8 cellular contexts compared by ENCODE assay signal in the genomic region with DNA sequence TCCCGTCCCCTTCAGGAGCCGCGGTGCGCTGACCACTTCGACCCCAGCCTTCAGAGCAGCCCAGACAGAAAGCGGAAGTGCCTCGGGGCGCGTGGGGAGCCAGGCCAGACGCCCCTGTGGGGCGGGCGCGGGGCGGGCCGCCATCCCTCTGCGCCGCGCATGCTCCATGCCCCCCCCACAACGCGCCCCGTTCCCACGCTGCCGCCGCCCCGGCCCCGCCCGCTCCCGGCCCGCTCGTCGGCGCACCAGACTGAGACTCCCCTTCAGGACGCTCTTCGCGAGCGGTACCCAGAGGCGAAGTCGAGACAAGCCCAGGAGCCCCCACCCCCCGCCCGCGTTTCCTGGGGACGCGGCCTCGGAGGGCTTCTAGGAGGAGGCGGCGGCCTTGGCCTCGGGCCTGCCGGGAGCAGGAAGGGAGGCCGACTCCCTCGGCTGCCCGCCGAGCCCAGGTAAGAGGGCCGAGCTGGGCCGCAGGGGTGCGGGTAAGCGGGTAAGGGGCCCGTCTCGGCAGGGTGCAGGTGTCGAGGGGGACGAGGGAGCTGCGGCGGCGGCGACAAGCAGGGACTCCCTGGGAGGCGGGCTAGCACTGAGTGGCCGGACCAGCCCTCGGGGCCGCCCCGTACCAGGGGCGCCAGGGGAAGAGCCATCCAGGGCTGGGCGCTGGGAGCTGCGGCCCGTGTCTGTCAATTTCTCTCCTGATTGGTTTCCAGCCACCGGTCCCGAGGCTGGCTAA. TPM values are rescaled to one million over a fixed set of nuclear protein-coding genes. Genes with fewer than 3 reads are reported as not detected.
DNase-seq lines count a peak whose midpoint lies in the region; ATAC-seq and TF ChIP-seq lines count a peak whose summit lies in the region.

A gene with protein sequence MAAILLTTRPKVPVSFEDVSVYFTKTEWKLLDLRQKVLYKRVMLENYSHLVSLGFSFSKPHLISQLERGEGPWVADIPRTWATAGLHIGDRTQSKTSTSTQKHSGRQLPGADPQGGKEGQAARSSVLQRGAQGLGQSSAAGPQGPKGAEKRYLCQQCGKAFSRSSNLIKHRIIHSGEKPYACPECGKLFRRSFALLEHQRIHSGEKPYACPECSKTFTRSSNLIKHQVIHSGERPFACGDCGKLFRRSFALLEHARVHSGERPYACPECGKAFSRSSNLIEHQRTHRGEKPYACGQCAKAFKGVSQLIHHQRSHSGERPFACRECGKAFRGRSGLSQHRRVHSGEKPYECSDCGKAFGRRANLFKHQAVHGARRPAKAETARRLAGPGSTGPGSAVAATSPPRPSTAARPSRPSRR (plus strand): TSS at position 218 of the 733 bp plus-strand sequence. CDS start 6,851 bp downstream, outside the sequence.

- H4K20me1 ChIP-seq in OCI-LY1 (ENCODE audit: insufficient read depth, low read length) = no peaks in the 10 kb centered on the region

- H3K27ac ChIP-seq in OCI-LY1 (ENCODE audit: low read depth, low read length, poor library complexity, severe bottlenecking) = no peak within 1 kb of the TSS

- H3K4me1 ChIP-seq in OCI-LY1 (ENCODE audit: insufficient read depth, low read length, severe bottlenecking) (peaks cover 6% of the 10 kb centered on the region), adipocyte (ENCODE audit: control insufficient read depth, insufficient read depth, low read length) (peaks cover 8% of the 10 kb centered on the region)

- no peaks in the 10 kb centered on the region for H3F3A ChIP-seq in OCI-LY1 (ENCODE audit: insufficient read depth, low read length)

- peak within 1 kb of the TSS; percentile 53 for H3K4me2 ChIP-seq in OCI-LY1 (ENCODE audit: low read length)

- H3K27ac Mint-ChIP-seq in immature natural killer cell = peak within 1 kb of the TSS in 5 of 6 donors; percentile 36 to 77 (median 67)

- H3K36me3 ChIP-seq in OCI-LY1 (ENCODE audit: insufficient read depth, low read length) (no peaks in the 10 kb centered on the region), adipocyte (ENCODE audit: control insufficient read depth, insufficient read depth, low read length, severe bottlenecking) (no peaks in the 10 kb centered on the region)

- peak within 1 kb of the TSS; percentile 73 to 84 (median 82) for H3K4me3 Mint-ChIP-seq in immature natural killer cell

- no peaks in the 10 kb centered on the region for H3K9me2 ChIP-seq in OCI-LY1 (ENCODE audit: low read depth, low read length)

- TF ChIP-seq CTCF in OCI-LY1 (IDR thresholded peaks at IDR 0.05; ENCODE audit: low read length) = no peak

- peaks cover 0 to 2% (median 2%) of the 10 kb centered on the region in 3 donors for H3K27me3 Mint-ChIP-seq in immature natural killer cell (ENCODE audit: low read depth in 3 of 3)

- no peaks in the 10 kb centered on the region for H3K9me3 ChIP-seq in OCI-LY1 (ENCODE audit: low read length)
- no peaks in the 10 kb centered on the region for H3K9me3 ChIP-seq in adipocyte (ENCODE audit: control insufficient read depth, low read length)

- no peaks in the 10 kb centered on the region for H3K79me2 ChIP-seq in OCI-LY1 (ENCODE audit: insufficient read depth, low read length)

- H3K9me3 Mint-ChIP-seq in immature natural killer cell = no peaks in the 10 kb centered on the region

- H3K4me3 ChIP-seq in OCI-LY1 (ENCODE audit: low read depth, low read length, poor library complexity, severe bottlenecking) (peak within 1 kb of the TSS; percentile 50), adipocyte (ENCODE audit: low read length) (peak within 1 kb of the TSS; percentile 37)

- H3K9ac ChIP-seq in OCI-LY1 (ENCODE audit: low read length) (peak within 1 kb of the TSS; percentile 33; the same call in 1 of the 2 replicates), adipocyte (ENCODE audit: low read length) (no peak within 1 kb of the TSS)

- H3K4me1 Mint-ChIP-seq in immature natural killer cell = peaks cover 6 to 13% of the 10 kb centered on the region in 2 donors

- H3K27me3 ChIP-seq in OCI-LY1 (ENCODE audit: insufficient read depth, low read length) (no peaks in the 10 kb centered on the region), adipocyte (replicated peaks; ENCODE audit: control insufficient read depth, insufficient read depth, low read length) (peaks cover 45% of the 10 kb centered on the region)

- no peaks in the 10 kb centered on the region for H3K36me3 Mint-ChIP-seq in immature natural killer cell

- DNase-seq in Ammon's horn (ENCODE audit: low spot score) (peak; percentile 19), adipocyte (ENCODE audit: low read depth) (peak; percentile 56), immature natural killer cell (peak; percentile 28 to 51 (median 46)), HuH-7 (ENCODE audit: low spot score) (no peak)
- DNase-seq in stimulated activated CD4-positive, alpha-beta T cell treated with anti-CD3 and anti-CD28 coated beads, Interleukin-4, amount 100 ng/mL, for 48 hours (ENCODE audit: low read depth in 2 of 2) = peak; percentile 1 to 40

- ATAC-seq in GM21515 (IDR thresholded peaks at IDR 0.05; ENCODE audit: unreplicated experiment) = peak; percentile 64
- no peak for ATAC-seq in GM19467 (IDR thresholded peaks at IDR 0.05; ENCODE audit: unreplicated experiment)

- no peak within 1 kb of the TSS for H2AFZ ChIP-seq in OCI-LY1 (ENCODE audit: low read length)

RNA-seq across cellular contexts. Expression of the gene that starts here (rescaled TPM):
- under 1 TPM in 2 of 3 donors, not detected in 1; 0.19 to 0.45 TPM for polyA plus RNA-seq in immature natural killer cell

Comparison
In these comparisons a context has a peak if more than half of its experiments do, and no peak if none do; other contexts are left out.
1. Peak in DNase-seq in immature natural killer cell; RNA of the gene not detected or under 1 TPM.